Comparison of ENCODE assay signal across 15 cellular contexts in genomic region chr12:80316141-80316700, GRCh38.
"Had no signal": no experiment of that assay in that cellular context is flagged by ENCODE, and none has a peak within 500 bp of the region (broad histone marks: within the 10 kb centered on the region; RNA-seq: fewer than 3 reads in every experiment).

No MANE protein-coding gene starts in this region.

- H3K27ac ChIP-seq: ascending aorta, breast epithelium, ovary, upper lobe of right lung had no signal

- H3K4me1 ChIP-seq: ascending aorta, breast epithelium, upper lobe of right lung had no signal

- H3K36me3 ChIP-seq: ascending aorta, breast epithelium, ovary, upper lobe of right lung had no signal

- DNase-seq: activated CD4-positive, CD25-positive, alpha-beta regulatory T cell treated with anti-CD3 and anti-CD28 coated beads, Interleukin-2, amount 50 U/mL, for 72 hours; activated naive CD4-positive, alpha-beta T cell treated with Interleukin-2 at 50 U/mL for 16 hours; dermis blood vessel endothelial cell; effector memory CD8-positive, alpha-beta T cell; islet precursor cell; mucosa of descending colon; naive thymus-derived CD4-positive, alpha-beta T cell; ovary; T-helper 9 cell; upper lobe of right lung had no signal

- H3K4me3 ChIP-seq: ascending aorta, breast epithelium, mucosa of descending colon, ovary, upper lobe of right lung had no signal

- H3K27me3 ChIP-seq: ascending aorta, breast epithelium, ovary, upper lobe of right lung had no signal

- H3K9me3 ChIP-seq: ascending aorta, breast epithelium, mucosa of descending colon, ovary, upper lobe of right lung had no signal

- ATAC-seq: activated T-helper 17 cell treated with anti-CD3 and anti-CD28 coated beads, Interleukin-2, amount 50 U/mL, for 72 hours; effector memory CD8-positive, alpha-beta T cell; left lobe of liver; mucosa of descending colon; naive thymus-derived CD4-positive, alpha-beta T cell; sciatic nerve; upper lobe of right lung had no signal
